Comparison of ENCODE assay signal across 13 cellular contexts in the genomic region with DNA sequence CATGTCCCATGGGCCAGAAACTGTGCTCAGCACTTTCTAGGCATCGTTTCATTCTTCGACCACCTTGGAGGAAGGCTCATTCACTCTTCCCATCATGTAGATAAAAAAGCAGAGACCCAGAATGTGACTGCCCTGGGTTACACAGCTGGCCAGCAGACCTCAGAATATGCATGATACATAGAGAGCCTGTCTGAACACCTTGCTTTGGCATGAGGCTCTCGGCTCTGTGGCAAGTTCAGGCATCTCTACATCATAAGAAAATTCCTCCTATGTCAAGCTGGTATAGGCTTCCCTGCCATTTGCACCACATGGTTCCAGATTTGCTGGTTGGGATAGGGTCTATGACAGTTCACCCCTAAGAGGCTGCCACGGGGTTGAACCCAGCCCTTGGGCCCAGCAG.
DNase-seq lines count a peak whose midpoint lies in the region; ATAC-seq and TF ChIP-seq lines count a peak whose summit lies in the region.
"Had no signal": no experiment of that assay in that cellular context is flagged by ENCODE, and none has a peak within 500 bp of the region (broad histone marks: within the 10 kb centered on the region; RNA-seq: fewer than 3 reads in every experiment).

No MANE protein-coding gene starts in this region.

- H3K4me3 ChIP-seq in neural progenitor cell (no peak overlapping the region), MM.1S (ENCODE audit: low read length) (no peak overlapping the region)
- H3K4me3 ChIP-seq: BLaER1, GM23248 had no signal

- H3K27me3 ChIP-seq in neural progenitor cell (no peaks in the 10 kb centered on the region), MM.1S (replicated peaks; ENCODE audit: insufficient read depth, low read length) (peaks cover 84% of the 10 kb centered on the region)
- H3K27me3 ChIP-seq: BLaER1 had no signal

- ATAC-seq in activated T-helper 17 cell treated with anti-CD3 and anti-CD28 coated beads, Interleukin-2, amount 50 U/mL, for 72 hours (replicated peaks) = no peak
- no peak for ATAC-seq in GM21390 (IDR thresholded peaks at IDR 0.05; ENCODE audit: unreplicated experiment)

- H3K27ac ChIP-seq in epithelial cell of prostate (no peak overlapping the region), neural progenitor cell (no peak overlapping the region), MM.1S (ENCODE audit: low read length) (no peak overlapping the region)
- H3K27ac ChIP-seq: BLaER1, GM23248 had no signal

- H3K4me3 Mint-ChIP-seq in activated CD4-positive, alpha-beta T cell treated with anti-CD3 and anti-CD28 coated beads, Interleukin-2, amount 10 ng/mL, durations not matched to agents 24 days and 14 days = no peak overlapping the region
- no peak overlapping the region for H3K4me3 Mint-ChIP-seq in activated T-helper 17 cell treated with anti-CD3 and anti-CD28 coated beads, Interleukin-2, amount 50 U/mL, for 72 hours
- H3K4me3 Mint-ChIP-seq in neural progenitor cell = peak overlapping the region; percentile 17

- peaks cover 24% of the 10 kb centered on the region for H3F3A ChIP-seq in neural progenitor cell (ENCODE audit: low read depth)
- no peaks in the 10 kb centered on the region for H3F3A ChIP-seq in MM.1S (ENCODE audit: insufficient read depth, low read length)

- H3K4me1 ChIP-seq in neural progenitor cell = peaks cover 57% of the 10 kb centered on the region
- no peaks in the 10 kb centered on the region for H3K4me1 ChIP-seq in MM.1S (ENCODE audit: low read length)

- H3K4me2 ChIP-seq in neural progenitor cell (no peak overlapping the region), MM.1S (ENCODE audit: low read depth, low read length) (no peak overlapping the region)

- no peaks in the 10 kb centered on the region for H3K36me3 Mint-ChIP-seq in activated CD4-positive, alpha-beta T cell treated with anti-CD3 and anti-CD28 coated beads, Interleukin-2, amount 10 ng/mL, durations not matched to agents 24 days and 14 days (ENCODE audit: low read depth)
- H3K36me3 Mint-ChIP-seq in activated T-helper 17 cell treated with anti-CD3 and anti-CD28 coated beads, Interleukin-2, amount 50 U/mL, for 72 hours (ENCODE audit: low read depth) = no peaks in the 10 kb centered on the region
- H3K36me3 Mint-ChIP-seq in neural progenitor cell = no peaks in the 10 kb centered on the region

- H3K36me3 ChIP-seq in neural progenitor cell (no peaks in the 10 kb centered on the region), MM.1S (replicated peaks; ENCODE audit: insufficient read depth, low read length) (no peaks in the 10 kb centered on the region)
- H3K36me3 ChIP-seq: BLaER1 had no signal

- peaks cover 3% of the 10 kb centered on the region for H3K9me3 Mint-ChIP-seq in activated CD4-positive, alpha-beta T cell treated with anti-CD3 and anti-CD28 coated beads, Interleukin-2, amount 10 ng/mL, durations not matched to agents 24 days and 14 days
- H3K9me3 Mint-ChIP-seq in activated T-helper 17 cell treated with anti-CD3 and anti-CD28 coated beads, Interleukin-2, amount 50 U/mL, for 72 hours = no peaks in the 10 kb centered on the region
- H3K9me3 Mint-ChIP-seq in neural progenitor cell = no peaks in the 10 kb centered on the region

- H4K20me1 ChIP-seq in neural progenitor cell (ENCODE audit: low read depth) (no peaks in the 10 kb centered on the region), MM.1S (ENCODE audit: insufficient read depth, low read length) (no peaks in the 10 kb centered on the region)
- H4K20me1 ChIP-seq: BLaER1 had no signal

- H3K4me1 Mint-ChIP-seq in activated CD4-positive, alpha-beta T cell treated with anti-CD3 and anti-CD28 coated beads, Interleukin-2, amount 10 ng/mL, durations not matched to agents 24 days and 14 days = peaks cover 10% of the 10 kb centered on the region
- H3K4me1 Mint-ChIP-seq in activated T-helper 17 cell treated with anti-CD3 and anti-CD28 coated beads, Interleukin-2, amount 50 U/mL, for 72 hours = peaks cover 7% of the 10 kb centered on the region
- peaks cover 76% of the 10 kb centered on the region for H3K4me1 Mint-ChIP-seq in neural progenitor cell

- intact Hi-C loops in activated CD4-positive, alpha-beta T cell treated with anti-CD3 and anti-CD28 coated beads, Interleukin-2, amount 10 ng/mL, durations not matched to agents 24 days and 14 days (cut with micrococcal nuclease) = loop anchor here (5.0 kb wide), 1 partner anchor 72 kb away; no protein-coding TSS in a partner anchor

- H3K9me3 ChIP-seq in neural progenitor cell (ENCODE audit: low read depth) (no peaks in the 10 kb centered on the region), MM.1S (replicated peaks; ENCODE audit: insufficient read depth, low read length) (no peaks in the 10 kb centered on the region)
- H3K9me3 ChIP-seq: BLaER1 had no signal

- no peaks in the 10 kb centered on the region for H3K79me2 ChIP-seq in neural progenitor cell (ENCODE audit: low read depth)
- H3K79me2 ChIP-seq in MM.1S (ENCODE audit: low read length) = no peaks in the 10 kb centered on the region

- peak overlapping the region; percentile 94 for H3K27ac Mint-ChIP-seq in activated CD4-positive, alpha-beta T cell treated with anti-CD3 and anti-CD28 coated beads, Interleukin-2, amount 10 ng/mL, durations not matched to agents 24 days and 14 days
- peak overlapping the region; percentile 97 for H3K27ac Mint-ChIP-seq in activated T-helper 17 cell treated with anti-CD3 and anti-CD28 coated beads, Interleukin-2, amount 50 U/mL, for 72 hours
- H3K27ac Mint-ChIP-seq in neural progenitor cell = peak overlapping the region; percentile 9

- H3K9me2 ChIP-seq in MM.1S (replicated peaks; ENCODE audit: insufficient read depth, low read length) = no peaks in the 10 kb centered on the region

- no peak overlapping the region for H3K9ac ChIP-seq in neural progenitor cell
- H3K9ac ChIP-seq in MM.1S (ENCODE audit: low read length) = no peak overlapping the region
- H3K9ac ChIP-seq: BLaER1, GM23248 had no signal

- DNase-seq in activated CD4-positive, alpha-beta T cell treated with anti-CD3 and anti-CD28 coated beads, Interleukin-2, amount 10 ng/mL, durations not matched to agents 24 days and 14 days = no peak
- DNase-seq in activated CD4-positive, alpha-beta T cell treated with anti-CD3 and anti-CD28 coated beads, Interleukin-2, amount 50 U/mL, for 48 hours = no peak
- DNase-seq in epithelial cell of prostate (ENCODE audit: low read depth, low spot score) (peak; percentile 31), neural progenitor cell (ENCODE audit: low spot score) (no peak), DMS53 treated with DMSO at 0.1 percent for 48 hours (lab: John Stamatoyannopoulos, UW; ENCODE audit: unreplicated experiment) (no peak), MM.1S (no peak)
- DNase-seq: 8988T, AML-193, GM23248, H7 had no signal

- TF ChIP-seq CTCF in neural progenitor cell (IDR thresholded peaks at IDR 0.05) = no peak
- no peak for TF ChIP-seq CTCF in MM.1S (IDR thresholded peaks at IDR 0.05; ENCODE audit: low read length)

- H2AFZ ChIP-seq in neural progenitor cell (replicated peaks) (no peak overlapping the region), MM.1S (ENCODE audit: low read length) (no peak overlapping the region)
- H2AFZ ChIP-seq: GM23248 had no signal

- no peaks in the 10 kb centered on the region for H3K27me3 Mint-ChIP-seq in activated CD4-positive, alpha-beta T cell treated with anti-CD3 and anti-CD28 coated beads, Interleukin-2, amount 10 ng/mL, durations not matched to agents 24 days and 14 days
- no peaks in the 10 kb centered on the region for H3K27me3 Mint-ChIP-seq in activated T-helper 17 cell treated with anti-CD3 and anti-CD28 coated beads, Interleukin-2, amount 50 U/mL, for 72 hours
- peaks cover 9% of the 10 kb centered on the region for H3K27me3 Mint-ChIP-seq in neural progenitor cell (ENCODE audit: insufficient read depth, low read depth)

Comparison
In these comparisons a context has a peak if more than half of its experiments do, and no peak if none do; other contexts are left out.
1. H3K27ac Mint-ChIP-seq: peak in every context shown above with its lines; median percentile 97 in activated T-helper 17 cell treated with anti-CD3 and anti-CD28 coated beads, Interleukin-2, amount 50 U/mL, for 72 hours; 94 in activated CD4-positive, alpha-beta T cell treated with anti-CD3 and anti-CD28 coated beads, Interleukin-2, amount 10 ng/mL, durations not matched to agents 24 days and 14 days; 9 in neural progenitor cell.